ENCODE assay signal across 34 cellular contexts in the genomic region with DNA sequence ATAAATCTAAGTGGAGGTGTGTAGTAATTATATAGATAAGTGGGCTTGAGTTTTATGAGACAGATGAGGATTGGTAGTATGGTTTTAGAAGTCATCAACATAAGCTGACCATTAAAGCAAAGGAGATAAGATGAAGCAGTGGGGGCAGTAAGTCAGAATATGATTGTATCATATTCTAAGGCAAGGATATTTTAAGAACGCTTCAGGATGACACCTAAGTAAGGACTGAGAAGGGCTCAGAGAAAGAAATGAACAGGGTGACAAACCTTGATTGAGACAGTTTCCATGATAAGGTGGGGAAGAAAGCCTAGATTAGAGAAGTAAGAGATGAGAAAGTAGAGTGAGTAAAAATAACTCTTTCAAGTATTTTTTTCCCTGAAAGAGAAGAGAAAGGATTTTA.
"Had no signal": no experiment of that assay in that cellular context is flagged by ENCODE, and none has a peak within 500 bp of the region (broad histone marks: within the 10 kb centered on the region; RNA-seq: fewer than 3 reads in every experiment).

No MANE protein-coding gene starts in this region.

- H3K27me3 ChIP-seq: adrenal gland, body of pancreas, cardiac muscle cell had no signal

- H3K36me3 ChIP-seq: adrenal gland, cardiac muscle cell, WERI-Rb-1 had no signal

- H3K9me3 ChIP-seq: adrenal gland, body of pancreas had no signal

- ATAC-seq: activated CD4-positive, alpha-beta T cell treated with anti-CD3 and anti-CD28 coated beads for 36 hours; activated CD4-positive, CD25-positive, alpha-beta regulatory T cell treated with anti-CD3 and anti-CD28 coated beads, Interleukin-2, amount 50 U/mL, for 24 hours; activated CD8-positive, alpha-beta T cell treated with anti-CD3 and anti-CD28 coated beads for 36 hours; activated naive CD4-positive, alpha-beta T cell treated with anti-CD3 and anti-CD28 coated beads, Interleukin-2, amount 50 U/mL, for 72 hours; activated T-cell treated with anti-CD3 and anti-CD28 coated beads, Interleukin-2, amount 50 U/mL, for 4 hours; activated T-cell treated with anti-CD3 and anti-CD28 coated beads, Interleukin-2, amount 50 U/mL, for 72 hours; activated T-helper 17 cell treated with anti-CD3 and anti-CD28 coated beads, Interleukin-2, amount 50 U/mL, for 72 hours; body of pancreas; WTC11 had no signal

- H3K4me3 ChIP-seq: adrenal gland, body of pancreas, cardiac muscle cell had no signal

- H3K4me1 ChIP-seq: adrenal gland, body of pancreas had no signal

- DNase-seq: activated CD4-positive, alpha-beta memory T cell treated with anti-CD3 and anti-CD28 coated beads for 36 hours; activated CD4-positive, alpha-beta T cell treated with anti-CD3 and anti-CD28 coated beads for 1 hour; activated CD4-positive, alpha-beta T cell treated with anti-CD3 and anti-CD28 coated beads for 36 hours; activated CD4-positive, alpha-beta T cell treated with anti-CD3 and anti-CD28 coated beads, Interleukin-2, amount 10 ng/mL, durations not matched to agents 24 days and 14 days; activated CD4-positive, alpha-beta T cell treated with anti-CD3 and anti-CD28 coated beads, Interleukin-2, amount 50 U/mL, for 1 hour; activated CD4-positive, alpha-beta T cell treated with anti-CD3 and anti-CD28 coated beads, Interleukin-2, amount 50 U/mL, for 4 hours; activated CD4-positive, CD25-positive, alpha-beta regulatory T cell; activated CD8-positive, alpha-beta memory T cell treated with anti-CD3 and anti-CD28 coated beads, Interleukin-2, amount 50 U/mL, for 4 hours; activated CD8-positive, alpha-beta T cell treated with anti-CD3 and anti-CD28 coated beads for 36 hours; activated effector memory CD4-positive, alpha-beta T cell treated with anti-CD3 and anti-CD28 coated beads, Interleukin-2, amount 50 U/mL, for 16 hours; activated gamma-delta T cell treated with Interleukin-2 at 50 U/mL for 16 hours; activated naive CD4-positive, alpha-beta T cell; activated naive CD4-positive, alpha-beta T cell treated with anti-CD3 and anti-CD28 coated beads for 36 hours; activated naive CD4-positive, alpha-beta T cell treated with anti-CD3 and anti-CD28 coated beads, Interleukin-2, amount 50 U/mL, for 16 hours; activated naive CD8-positive, alpha-beta T cell treated with anti-CD3 and anti-CD28 coated beads for 36 hours; activated T-cell treated with anti-CD3 and anti-CD28 coated beads for 4 hours; activated T-cell treated with anti-CD3 and anti-CD28 coated beads, Interleukin-2, amount 50 U/mL, for 1 hour; activated T-cell treated with anti-CD3 and anti-CD28 coated beads, Interleukin-2, amount 50 U/mL, for 4 hours; activated T-cell treated with anti-CD3 and anti-CD28 coated beads, Interleukin-2, amount 50 U/mL, for 72 hours; adrenal gland; amniotic stem cell; aorta; body of pancreas; caudate nucleus; cerebellar nuclear complex; T-helper 1 cell; T-helper 2 cell; T-helper 9 cell; WERI-Rb-1 had no signal
